In the genomic region with DNA sequence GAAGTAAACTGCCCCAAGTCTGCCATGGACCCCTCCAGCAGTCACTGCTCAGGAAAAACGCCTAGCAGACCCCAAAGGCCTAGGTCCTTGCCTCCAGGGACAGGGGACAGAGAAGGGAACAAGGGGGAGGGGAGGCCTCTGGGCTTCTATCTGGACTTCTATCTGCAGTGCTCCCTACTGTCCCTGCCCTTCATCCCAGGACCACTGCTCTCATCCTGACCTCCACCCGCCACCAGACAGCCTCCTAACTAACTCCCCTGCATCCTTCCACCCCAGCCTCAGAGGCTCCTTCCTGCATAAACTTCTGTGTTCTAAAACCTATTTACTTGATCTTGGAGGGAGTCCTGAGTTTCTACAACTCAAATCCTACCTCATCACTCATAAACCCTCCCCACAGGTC, we compare ENCODE assay signal across 1 cellular context.
TF ChIP-seq lines count a peak whose summit lies in the region.

No MANE protein-coding gene starts in this region.

TF ChIP-seq in GM12878, 131 proteins besides CTCF, POLR2A, EP300 and RAD21:
- no peak for TF ChIP-seq ZBED1 (IDR thresholded peaks at IDR 0.05; ENCODE audit: borderline replicate concordance)
- TF ChIP-seq, protein P1, sequence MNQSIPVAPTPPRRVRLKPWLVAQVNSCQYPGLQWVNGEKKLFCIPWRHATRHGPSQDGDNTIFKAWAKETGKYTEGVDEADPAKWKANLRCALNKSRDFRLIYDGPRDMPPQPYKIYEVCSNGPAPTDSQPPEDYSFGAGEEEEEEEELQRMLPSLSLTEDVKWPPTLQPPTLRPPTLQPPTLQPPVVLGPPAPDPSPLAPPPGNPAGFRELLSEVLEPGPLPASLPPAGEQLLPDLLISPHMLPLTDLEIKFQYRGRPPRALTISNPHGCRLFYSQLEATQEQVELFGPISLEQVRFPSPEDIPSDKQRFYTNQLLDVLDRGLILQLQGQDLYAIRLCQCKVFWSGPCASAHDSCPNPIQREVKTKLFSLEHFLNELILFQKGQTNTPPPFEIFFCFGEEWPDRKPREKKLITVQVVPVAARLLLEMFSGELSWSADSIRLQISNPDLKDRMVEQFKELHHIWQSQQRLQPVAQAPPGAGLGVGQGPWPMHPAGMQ (IDR thresholded peaks at IDR 0.05; ENCODE audit: borderline replicate concordance), result no peak
- peak; percentile 68; the same call in 1 of the 2 replicates for TF ChIP-seq POLR2AphosphoS5 (IDR thresholded peaks at IDR 0.05; ENCODE audit: low read length)
- no peak for TF ChIP-seq SMAD5 (IDR thresholded peaks at IDR 0.05; ENCODE audit: low read depth)
- no peak for TF ChIP-seq NR2C2 (IDR thresholded peaks at IDR 0.05; ENCODE audit: borderline replicate concordance, control insufficient read depth, insufficient read length, low read depth)
- TF ChIP-seq, protein P2, sequence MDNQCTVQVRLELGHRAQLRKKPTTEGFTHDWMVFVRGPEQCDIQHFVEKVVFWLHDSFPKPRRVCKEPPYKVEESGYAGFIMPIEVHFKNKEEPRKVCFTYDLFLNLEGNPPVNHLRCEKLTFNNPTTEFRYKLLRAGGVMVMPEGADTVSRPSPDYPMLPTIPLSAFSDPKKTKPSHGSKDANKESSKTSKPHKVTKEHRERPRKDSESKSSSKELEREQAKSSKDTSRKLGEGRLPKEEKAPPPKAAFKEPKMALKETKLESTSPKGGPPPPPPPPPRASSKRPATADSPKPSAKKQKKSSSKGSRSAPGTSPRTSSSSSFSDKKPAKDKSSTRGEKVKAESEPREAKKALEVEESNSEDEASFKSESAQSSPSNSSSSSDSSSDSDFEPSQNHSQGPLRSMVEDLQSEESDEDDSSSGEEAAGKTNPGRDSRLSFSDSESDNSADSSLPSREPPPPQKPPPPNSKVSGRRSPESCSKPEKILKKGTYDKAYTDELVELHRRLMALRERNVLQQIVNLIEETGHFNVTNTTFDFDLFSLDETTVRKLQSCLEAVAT (IDR thresholded peaks at IDR 0.05), result no peak
- no peak for TF ChIP-seq BACH1 (IDR thresholded peaks at IDR 0.05; ENCODE audit: borderline replicate concordance)
- TF ChIP-seq, protein P3, sequence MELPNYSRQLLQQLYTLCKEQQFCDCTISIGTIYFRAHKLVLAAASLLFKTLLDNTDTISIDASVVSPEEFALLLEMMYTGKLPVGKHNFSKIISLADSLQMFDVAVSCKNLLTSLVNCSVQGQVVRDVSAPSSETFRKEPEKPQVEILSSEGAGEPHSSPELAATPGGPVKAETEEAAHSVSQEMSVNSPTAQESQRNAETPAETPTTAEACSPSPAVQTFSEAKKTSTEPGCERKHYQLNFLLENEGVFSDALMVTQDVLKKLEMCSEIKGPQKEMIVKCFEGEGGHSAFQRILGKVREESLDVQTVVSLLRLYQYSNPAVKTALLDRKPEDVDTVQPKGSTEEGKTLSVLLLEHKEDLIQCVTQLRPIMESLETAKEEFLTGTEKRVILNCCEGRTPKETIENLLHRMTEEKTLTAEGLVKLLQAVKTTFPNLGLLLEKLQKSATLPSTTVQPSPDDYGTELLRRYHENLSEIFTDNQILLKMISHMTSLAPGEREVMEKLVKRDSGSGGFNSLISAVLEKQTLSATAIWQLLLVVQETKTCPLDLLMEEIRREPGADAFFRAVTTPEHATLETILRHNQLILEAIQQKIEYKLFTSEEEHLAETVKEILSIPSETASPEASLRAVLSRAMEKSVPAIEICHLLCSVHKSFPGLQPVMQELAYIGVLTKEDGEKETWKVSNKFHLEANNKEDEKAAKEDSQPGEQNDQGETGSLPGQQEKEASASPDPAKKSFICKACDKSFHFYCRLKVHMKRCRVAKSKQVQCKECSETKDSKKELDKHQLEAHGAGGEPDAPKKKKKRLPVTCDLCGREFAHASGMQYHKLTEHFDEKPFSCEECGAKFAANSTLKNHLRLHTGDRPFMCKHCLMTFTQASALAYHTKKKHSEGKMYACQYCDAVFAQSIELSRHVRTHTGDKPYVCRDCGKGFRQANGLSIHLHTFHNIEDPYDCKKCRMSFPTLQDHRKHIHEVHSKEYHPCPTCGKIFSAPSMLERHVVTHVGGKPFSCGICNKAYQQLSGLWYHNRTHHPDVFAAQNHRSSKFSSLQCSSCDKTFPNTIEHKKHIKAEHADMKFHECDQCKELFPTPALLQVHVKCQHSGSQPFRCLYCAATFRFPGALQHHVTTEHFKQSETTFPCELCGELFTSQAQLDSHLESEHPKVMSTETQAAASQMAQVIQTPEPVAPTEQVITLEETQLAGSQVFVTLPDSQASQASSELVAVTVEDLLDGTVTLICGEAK (IDR thresholded peaks at IDR 0.05; ENCODE audit: borderline replicate concordance), result no peak
- TF ChIP-seq CHD2 (IDR thresholded peaks at IDR 0.05; ENCODE audit: borderline replicate concordance, low read depth, low read length), result no peak
- TF ChIP-seq YY1 (IDR thresholded peaks at IDR 0.05; ENCODE audit: low read depth, low read length), result no peak
- no peak for TF ChIP-seq BHLHE40 (IDR thresholded peaks at IDR 0.05; ENCODE audit: borderline replicate concordance in 1 of 2, low read depth in 2 of 2, low read length in 1 of 2)
- no peak for TF ChIP-seq MTA2 (IDR thresholded peaks at IDR 0.05; ENCODE audit: low read depth)
- TF ChIP-seq, protein P4, sequence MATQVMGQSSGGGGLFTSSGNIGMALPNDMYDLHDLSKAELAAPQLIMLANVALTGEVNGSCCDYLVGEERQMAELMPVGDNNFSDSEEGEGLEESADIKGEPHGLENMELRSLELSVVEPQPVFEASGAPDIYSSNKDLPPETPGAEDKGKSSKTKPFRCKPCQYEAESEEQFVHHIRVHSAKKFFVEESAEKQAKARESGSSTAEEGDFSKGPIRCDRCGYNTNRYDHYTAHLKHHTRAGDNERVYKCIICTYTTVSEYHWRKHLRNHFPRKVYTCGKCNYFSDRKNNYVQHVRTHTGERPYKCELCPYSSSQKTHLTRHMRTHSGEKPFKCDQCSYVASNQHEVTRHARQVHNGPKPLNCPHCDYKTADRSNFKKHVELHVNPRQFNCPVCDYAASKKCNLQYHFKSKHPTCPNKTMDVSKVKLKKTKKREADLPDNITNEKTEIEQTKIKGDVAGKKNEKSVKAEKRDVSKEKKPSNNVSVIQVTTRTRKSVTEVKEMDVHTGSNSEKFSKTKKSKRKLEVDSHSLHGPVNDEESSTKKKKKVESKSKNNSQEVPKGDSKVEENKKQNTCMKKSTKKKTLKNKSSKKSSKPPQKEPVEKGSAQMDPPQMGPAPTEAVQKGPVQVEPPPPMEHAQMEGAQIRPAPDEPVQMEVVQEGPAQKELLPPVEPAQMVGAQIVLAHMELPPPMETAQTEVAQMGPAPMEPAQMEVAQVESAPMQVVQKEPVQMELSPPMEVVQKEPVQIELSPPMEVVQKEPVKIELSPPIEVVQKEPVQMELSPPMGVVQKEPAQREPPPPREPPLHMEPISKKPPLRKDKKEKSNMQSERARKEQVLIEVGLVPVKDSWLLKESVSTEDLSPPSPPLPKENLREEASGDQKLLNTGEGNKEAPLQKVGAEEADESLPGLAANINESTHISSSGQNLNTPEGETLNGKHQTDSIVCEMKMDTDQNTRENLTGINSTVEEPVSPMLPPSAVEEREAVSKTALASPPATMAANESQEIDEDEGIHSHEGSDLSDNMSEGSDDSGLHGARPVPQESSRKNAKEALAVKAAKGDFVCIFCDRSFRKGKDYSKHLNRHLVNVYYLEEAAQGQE (IDR thresholded peaks at IDR 0.05; ENCODE audit: low read depth, low read length), result 0 out of 2 replicates have a peak, but pooled peaks have one; percentile 21
- no peak for TF ChIP-seq PAX8 (IDR thresholded peaks at IDR 0.05)
- no peak for TF ChIP-seq EZH2 (IDR thresholded peaks at IDR 0.05; ENCODE audit: borderline replicate concordance, control insufficient read depth, low read depth, low read length)
- no peak for TF ChIP-seq FOS (IDR thresholded peaks at IDR 0.05; ENCODE audit: borderline replicate concordance, extremely low read depth, insufficient read length)
- TF ChIP-seq, protein P5, sequence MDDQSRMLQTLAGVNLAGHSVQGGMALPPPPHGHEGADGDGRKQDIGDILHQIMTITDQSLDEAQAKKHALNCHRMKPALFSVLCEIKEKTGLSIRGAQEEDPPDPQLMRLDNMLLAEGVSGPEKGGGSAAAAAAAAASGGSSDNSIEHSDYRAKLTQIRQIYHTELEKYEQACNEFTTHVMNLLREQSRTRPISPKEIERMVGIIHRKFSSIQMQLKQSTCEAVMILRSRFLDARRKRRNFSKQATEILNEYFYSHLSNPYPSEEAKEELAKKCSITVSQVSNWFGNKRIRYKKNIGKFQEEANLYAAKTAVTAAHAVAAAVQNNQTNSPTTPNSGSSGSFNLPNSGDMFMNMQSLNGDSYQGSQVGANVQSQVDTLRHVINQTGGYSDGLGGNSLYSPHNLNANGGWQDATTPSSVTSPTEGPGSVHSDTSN (IDR thresholded peaks at IDR 0.05; ENCODE audit: insufficient replicate concordance, low read depth, low read length), result peak; percentile 2
- no peak for TF ChIP-seq SPI1 (IDR thresholded peaks at IDR 0.05; ENCODE audit: borderline replicate concordance, insufficient read depth, low read depth, low read length)
